ENCODE assay signal across 19 cellular contexts in genomic region chr12:78340406-78340805, GRCh38.
DNase-seq lines count a peak whose midpoint lies in the region; ATAC-seq, FAIRE-seq and TF ChIP-seq lines count a peak whose summit lies in the region.
"Had no signal": no experiment of that assay in that cellular context is flagged by ENCODE, and none has a peak within 500 bp of the region (broad histone marks: within the 10 kb centered on the region; RNA-seq: fewer than 3 reads in every experiment).

No MANE protein-coding gene starts in this region.

- no peak overlapping the region for H2AFZ ChIP-seq in H9 (ENCODE audit: low read length)

- H3K4me2 ChIP-seq in H9 (ENCODE audit: insufficient read depth, insufficient read length, low read length), result no peak overlapping the region
- H3K4me2 ChIP-seq: BLaER1 had no signal

- peak overlapping the region in 2 of 3 experiments; percentile 73 to 86; a peak in 2 of 7 replicates for H3K27ac Mint-ChIP-seq in H9
- H3K27ac Mint-ChIP-seq: B cell; CD4-positive, CD25-positive, alpha-beta regulatory T cell; CD8-positive, alpha-beta T cell had no signal

- intact Hi-C loops in Right ventricle myocardium inferior (cut with DNase I), result no loop called here

- no peak overlapping the region for H3K9ac ChIP-seq in H9 (ENCODE audit: extremely low read depth, insufficient read length, low read length)
- H3K9ac ChIP-seq: BLaER1 had no signal

- H3K27ac ChIP-seq in H9 (ENCODE audit: insufficient read length, low read depth, low read length), result no peak overlapping the region
- H3K27ac ChIP-seq: BLaER1, C4-2B had no signal

- no peak for TF ChIP-seq CTCF in H9 (conservative IDR thresholded peaks at IDR 0.05)
- no peak for TF ChIP-seq CTCF in LNCaP clone FGC (IDR thresholded peaks at IDR 0.05; ENCODE audit: control insufficient read depth, extremely low read depth, insufficient read depth)
- no peak for TF ChIP-seq CTCF in bronchial epithelial cell (IDR thresholded peaks at IDR 0.05; ENCODE audit: insufficient read depth, low read length, severe bottlenecking)

- H2BK15ac ChIP-seq in H9 (ENCODE audit: low read depth, low read length), result no peak overlapping the region

- H3K79me2 ChIP-seq in H9 (ENCODE audit: insufficient read depth, low read length), result no peaks in the 10 kb centered on the region

- no peak overlapping the region for H3K14ac ChIP-seq in H9 (ENCODE audit: insufficient read depth, low read length)

- no peak overlapping the region for H4K5ac ChIP-seq in H9 (ENCODE audit: insufficient read length, low read depth, low read length)

- ATAC-seq in GM21381 (IDR thresholded peaks at IDR 0.05; ENCODE audit: unreplicated experiment), result no peak
- no peak for ATAC-seq in GM21390 (IDR thresholded peaks at IDR 0.05; ENCODE audit: unreplicated experiment)
- ATAC-seq in Right ventricle myocardium inferior, result no peak
- ATAC-seq: CD8-positive, alpha-beta T cell had no signal

- no peak overlapping the region for H3K56ac ChIP-seq in H9 (ENCODE audit: insufficient read length, low read depth, low read length)

- no peaks in the 10 kb centered on the region for H3K23me2 ChIP-seq in H9 (ENCODE audit: insufficient read length, low read depth, low read length, poor library complexity, severe bottlenecking)

- H3K18ac ChIP-seq in H9 (ENCODE audit: insufficient read length, low read depth, low read length), result no peak overlapping the region

- H3K27me3 ChIP-seq in H9 (ENCODE audit: insufficient read depth, low read length), result no peaks in the 10 kb centered on the region
- H3K27me3 ChIP-seq in bronchial epithelial cell (ENCODE audit: control insufficient read depth, insufficient read depth, low read length), result no peaks in the 10 kb centered on the region
- H3K27me3 ChIP-seq: BLaER1 had no signal

- no peaks in the 10 kb centered on the region for H3K9me3 ChIP-seq in H9 (ENCODE audit: control insufficient read depth, low read depth, low read length)
- H3K9me3 ChIP-seq: BLaER1, Caco-2 had no signal

- no peaks in the 10 kb centered on the region for H3K27me3 Mint-ChIP-seq in H9 (ENCODE audit: low read depth)
- H3K27me3 Mint-ChIP-seq: B cell; CD4-positive, CD25-positive, alpha-beta regulatory T cell had no signal

- H3K9me3 Mint-ChIP-seq in H9, result no peaks in the 10 kb centered on the region; a peak in 1 of 5 replicates

- H3K36me3 Mint-ChIP-seq in H9 (ENCODE audit: insufficient read depth in 1 of 3, low read depth in 3 of 3), result no peaks in the 10 kb centered on the region
- H3K36me3 Mint-ChIP-seq: CD4-positive, CD25-positive, alpha-beta regulatory T cell; CD8-positive, alpha-beta T cell had no signal

- no peak overlapping the region for H3K23ac ChIP-seq in H9 (ENCODE audit: insufficient read length, low read depth, low read length)

- no peaks in the 10 kb centered on the region for H4K20me1 ChIP-seq in H9 (ENCODE audit: control insufficient read depth, insufficient read depth, insufficient read length)
- H4K20me1 ChIP-seq: BLaER1 had no signal

- FAIRE-seq in bronchial epithelial cell (lab: Jason Lieb, UNC), result peak; percentile 91
- FAIRE-seq: GM12892, H54 had no signal

- H3K36me3 ChIP-seq in bronchial epithelial cell (ENCODE audit: control insufficient read depth, insufficient read depth, low read length), result no peaks in the 10 kb centered on the region
- H3K36me3 ChIP-seq: BLaER1 had no signal

- H4K91ac ChIP-seq in H9 (ENCODE audit: insufficient read length, low read depth, low read length), result no peak overlapping the region

- H3K4ac ChIP-seq in H9 (ENCODE audit: low read depth, low read length), result no peak overlapping the region

- DNase-seq in H9, result no peak
- DNase-seq in LNCaP clone FGC (ENCODE audit: low read depth), result peak; percentile 15
- DNase-seq in bronchial epithelial cell (ENCODE audit: low read depth), result peak; percentile 28
- DNase-seq in Right ventricle myocardium inferior (ENCODE audit: missing footprints), result no peak
- DNase-seq: Caco-2; CD4-positive, CD25-positive, alpha-beta regulatory T cell; CD8-positive, alpha-beta T cell; DMS153; DMS79 treated with DMSO at 0.1 percent for 48 hours; GF-D8; GOT3; HCEC 1CT had no signal

- no peaks in the 10 kb centered on the region for H3K4me1 ChIP-seq in H9 (ENCODE audit: insufficient read depth, low read length)
- H3K4me1 ChIP-seq: BLaER1, Caco-2 had no signal

- H3K4me3 ChIP-seq in LNCaP clone FGC (ENCODE audit: low read depth, low read length), result no peak overlapping the region
- H3K4me3 ChIP-seq in bronchial epithelial cell (ENCODE audit: low read depth, low read length), result no peak overlapping the region
- H3K4me3 ChIP-seq: BLaER1 had no signal

- no peak overlapping the region for H2BK120ac ChIP-seq in H9 (ENCODE audit: low read depth, low read length, poor library complexity, severe bottlenecking)

- no peak overlapping the region for H2AK5ac ChIP-seq in H9 (ENCODE audit: insufficient read length, low read length)

- no peak overlapping the region for H4K8ac ChIP-seq in H9 (replicated peaks; ENCODE audit: insufficient read length, low read depth, low read length)

- H3T11ph ChIP-seq in H9 (ENCODE audit: low read length), result no peak overlapping the region

- no peaks in the 10 kb centered on the region for H3K79me1 ChIP-seq in H9 (ENCODE audit: insufficient read depth, low read depth, low read length, poor library complexity, severe bottlenecking)

- H2BK20ac ChIP-seq in H9 (ENCODE audit: low read depth, low read length, poor library complexity, severe bottlenecking), result no peak overlapping the region

- H2BK5ac ChIP-seq in H9 (ENCODE audit: insufficient read length, low read length), result no peak overlapping the region

- no peak overlapping the region for H3K4me3 Mint-ChIP-seq in H9
- H3K4me3 Mint-ChIP-seq: B cell; CD8-positive, alpha-beta T cell had no signal

- H3K4me1 Mint-ChIP-seq in H9, result no peaks in the 10 kb centered on the region
- H3K4me1 Mint-ChIP-seq: B cell; CD4-positive, CD25-positive, alpha-beta regulatory T cell had no signal

- no CpG with 5 or more reads among the region's 4 CpGs for WGBS in H9 (ENCODE audit: extremely low coverage, insufficient read length, low lambda C conversion rate)

- no peak overlapping the region for H2BK12ac ChIP-seq in H9 (ENCODE audit: insufficient read length, low read depth, low read length)

Comparison
In these comparisons a context has a peak if more than half of its experiments do, and no peak if none do; other contexts are left out.
1. DNase-seq: peak in LNCaP clone FGC (single experiment) and bronchial epithelial cell (single experiment); none in H9 (single experiment) and Right ventricle myocardium inferior (single experiment).